ENCODE assay signal across 35 cellular contexts in the genomic region with DNA sequence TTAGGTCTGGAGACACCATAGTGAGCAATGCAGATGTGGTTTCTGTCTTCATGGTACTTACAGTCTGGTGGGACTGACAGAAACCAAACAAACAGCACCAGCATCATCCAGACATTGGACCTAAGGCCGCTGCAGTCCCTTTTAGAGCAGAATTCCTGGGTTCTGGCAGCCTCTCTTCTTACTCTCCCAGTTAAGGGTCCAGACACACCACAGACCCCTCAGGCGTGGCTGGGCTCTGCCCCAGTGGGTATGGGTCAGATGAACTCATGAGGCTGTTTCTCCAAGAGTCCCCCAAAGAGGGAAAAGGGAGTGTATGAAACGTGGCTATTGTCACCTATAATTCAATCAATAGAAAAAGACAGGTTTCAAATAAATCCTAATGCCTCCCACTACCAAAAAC. TPM values are rescaled to one million over a fixed set of nuclear protein-coding genes. Genes with fewer than 3 reads are reported as not detected.
"Had no signal": no experiment of that assay in that cellular context is flagged by ENCODE, and none has a peak within 500 bp of the region (broad histone marks: within the 10 kb centered on the region; RNA-seq: fewer than 3 reads in every experiment).

No MANE protein-coding gene starts in this region.

- H3K4me3 Mint-ChIP-seq: activated B cell treated with CpG ODN at 0.5 μM for 24 hours; activated CD4-positive, alpha-beta memory T cell treated with anti-CD3 and anti-CD28 coated beads for 36 hours; activated CD8-positive, alpha-beta T cell treated with anti-CD3 and anti-CD28 coated beads for 36 hours; activated naive CD4-positive, alpha-beta T cell treated with anti-CD3 and anti-CD28 coated beads, Interleukin-2, amount 10 ng/mL, durations not matched to agents 7 days and 5 days; activated naive CD4-positive, alpha-beta T cell treated with anti-CD3 and anti-CD28 coated beads, Interleukin-2, amount 50 U/mL, for 24 hours; activated naive CD8-positive, alpha-beta T cell; activated naive CD8-positive, alpha-beta T cell treated with anti-CD3 and anti-CD28 coated beads, Interleukin-2, amount 10 ng/mL, durations not matched to agents 7 days and 5 days; activated naive CD8-positive, alpha-beta T cell treated with anti-CD3 and anti-CD28 coated beads, Interleukin-2, amount 50 U/mL, for 24 hours; activated T-cell treated with anti-CD3 and anti-CD28 coated beads, Interleukin-2, amount 50 U/mL, for 4 hours; activated T-cell treated with anti-CD3 and anti-CD28 coated beads, Interleukin-2, amount 50 U/mL, for 72 hours; activated T-helper 1 cell treated with anti-CD3 and anti-CD28 coated beads, Interleukin-12 subunit alpha, Interleukin-12 subunit beta, Interleukin-2, Interleukin-4 antibody, amounts not matched to agents 30 ng/mL and 10 ng/mL and 1 ng/mL, durations not matched to agents 14 hours and 24 hours and 36 hours; brain; central memory CD8-positive, alpha-beta T cell; T-helper 1 cell treated with Interleukin-12 subunit alpha and Interleukin-12 subunit beta and Interleukin-4 antibody, amounts not matched to agents 30 μg/mL and 1 μg/mL, for 36 hours; T-helper 2 cell treated with Interferon-gamma antibody and Interleukin-4, amounts not matched to agents 5 μg/mL and 100 μg/mL, for 36 hours had no signal

- H3K4me1 ChIP-seq: ascending aorta had no signal

- H3K4me1 Mint-ChIP-seq: activated naive CD8-positive, alpha-beta T cell treated with anti-CD3 and anti-CD28 coated beads, Interleukin-2, amount 10 ng/mL, durations not matched to agents 7 days and 5 days; central memory CD8-positive, alpha-beta T cell had no signal

- H3K27me3 ChIP-seq: ascending aorta, cardiac muscle cell had no signal

- H3K9me3 ChIP-seq: ascending aorta had no signal

- H3K4me3 ChIP-seq: ascending aorta, cardiac muscle cell had no signal

- H3K27ac ChIP-seq: ascending aorta, cardiac muscle cell, VCaP had no signal

- H3K9me3 Mint-ChIP-seq: activated CD8-positive, alpha-beta T cell treated with anti-CD3 and anti-CD28 coated beads for 36 hours; activated naive CD4-positive, alpha-beta T cell treated with anti-CD3 and anti-CD28 coated beads, Interleukin-2, amount 10 ng/mL, durations not matched to agents 7 days and 5 days; activated naive CD4-positive, alpha-beta T cell treated with anti-CD3 and anti-CD28 coated beads, Interleukin-2, amount 50 U/mL, for 24 hours; activated T-helper 1 cell treated with anti-CD3 and anti-CD28 coated beads, Interleukin-12 subunit alpha, Interleukin-12 subunit beta, Interleukin-2, Interleukin-4 antibody, amounts not matched to agents 30 ng/mL and 10 ng/mL and 1 ng/mL, durations not matched to agents 14 hours and 24 hours and 36 hours; activated T-helper 2 cell treated with anti-CD3 and anti-CD28 coated beads, Interferon-gamma antibody, Interleukin-2, Interleukin-4, amounts not matched to agents 10 μg/mL and 5 μg/mL and 100 μg/mL, durations not matched to agents 14 hours and 24 hours and 36 hours; central memory CD8-positive, alpha-beta T cell; T-helper 1 cell treated with Interleukin-12 subunit alpha and Interleukin-12 subunit beta and Interleukin-4 antibody, amounts not matched to agents 30 μg/mL and 1 μg/mL, for 36 hours; T-helper 2 cell treated with Interferon-gamma antibody and Interleukin-4, amounts not matched to agents 5 μg/mL and 100 μg/mL, for 36 hours had no signal

- ATAC-seq: activated CD8-positive, alpha-beta T cell treated with anti-CD3 and anti-CD28 coated beads for 36 hours; activated naive CD8-positive, alpha-beta T cell treated with anti-CD3 and anti-CD28 coated beads, Interleukin-2, amount 50 U/mL, for 24 hours; activated T-cell treated with anti-CD3 and anti-CD28 coated beads, Interleukin-2, amount 50 U/mL, for 4 hours; activated T-cell treated with anti-CD3 and anti-CD28 coated beads, Interleukin-2, amount 50 U/mL, for 72 hours had no signal

- H3K36me3 ChIP-seq: ascending aorta, cardiac muscle cell had no signal

- H3K27ac Mint-ChIP-seq: activated B cell treated with CpG ODN at 0.5 μM for 24 hours; activated CD4-positive, alpha-beta memory T cell treated with anti-CD3 and anti-CD28 coated beads for 36 hours; activated CD8-positive, alpha-beta T cell treated with anti-CD3 and anti-CD28 coated beads for 36 hours; activated naive CD4-positive, alpha-beta T cell treated with anti-CD3 and anti-CD28 coated beads, Interleukin-2, amount 10 ng/mL, durations not matched to agents 7 days and 5 days; activated naive CD4-positive, alpha-beta T cell treated with anti-CD3 and anti-CD28 coated beads, Interleukin-2, amount 50 U/mL, for 24 hours; activated naive CD8-positive, alpha-beta T cell; activated naive CD8-positive, alpha-beta T cell treated with anti-CD3 and anti-CD28 coated beads, Interleukin-2, amount 10 ng/mL, durations not matched to agents 7 days and 5 days; activated naive CD8-positive, alpha-beta T cell treated with anti-CD3 and anti-CD28 coated beads, Interleukin-2, amount 50 U/mL, for 24 hours; activated T-cell treated with anti-CD3 and anti-CD28 coated beads, Interleukin-2, amount 50 U/mL, for 72 hours; activated T-helper 1 cell treated with anti-CD3 and anti-CD28 coated beads, Interleukin-12 subunit alpha, Interleukin-12 subunit beta, Interleukin-2, Interleukin-4 antibody, amounts not matched to agents 30 ng/mL and 10 ng/mL and 1 ng/mL, durations not matched to agents 14 hours and 24 hours and 36 hours; activated T-helper 2 cell treated with anti-CD3 and anti-CD28 coated beads, Interferon-gamma antibody, Interleukin-2, Interleukin-4, amounts not matched to agents 10 μg/mL and 5 μg/mL and 100 μg/mL, durations not matched to agents 14 hours and 24 hours and 36 hours; brain; T-helper 1 cell treated with Interleukin-12 subunit alpha and Interleukin-12 subunit beta and Interleukin-4 antibody, amounts not matched to agents 30 μg/mL and 1 μg/mL, for 36 hours; T-helper 2 cell treated with Interferon-gamma antibody and Interleukin-4, amounts not matched to agents 5 μg/mL and 100 μg/mL, for 36 hours had no signal

- H3K36me3 Mint-ChIP-seq: activated CD4-positive, alpha-beta memory T cell treated with anti-CD3 and anti-CD28 coated beads for 36 hours; activated naive CD4-positive, alpha-beta T cell treated with anti-CD3 and anti-CD28 coated beads, Interleukin-2, amount 10 ng/mL, durations not matched to agents 7 days and 5 days; activated naive CD8-positive, alpha-beta T cell treated with anti-CD3 and anti-CD28 coated beads, Interleukin-2, amount 10 ng/mL, durations not matched to agents 7 days and 5 days; brain had no signal

- DNase-seq: activated B cell treated with CpG ODN at 0.5 μM for 24 hours; activated CD4-positive, alpha-beta memory T cell treated with anti-CD3 and anti-CD28 coated beads for 36 hours; activated CD4-positive, alpha-beta T cell treated with anti-CD3 and anti-CD28 coated beads for 48 hours; activated CD4-positive, alpha-beta T cell treated with anti-CD3 and anti-CD28 coated beads, Interleukin-2, amount 50 U/mL, for 1 hour; activated CD4-positive, alpha-beta T cell treated with anti-CD3 and anti-CD28 coated beads, Interleukin-2, amount 50 U/mL, for 4 hours; activated CD4-positive, CD25-positive, alpha-beta regulatory T cell treated with anti-CD3 and anti-CD28 coated beads, Interleukin-2, amount 50 U/mL, for 72 hours; activated CD8-positive, alpha-beta memory T cell treated with anti-CD3 and anti-CD28 coated beads, Interleukin-2, amount 50 U/mL, for 4 hours; activated CD8-positive, alpha-beta T cell treated with anti-CD3 and anti-CD28 coated beads for 36 hours; activated effector memory CD4-positive, alpha-beta T cell treated with Interleukin-2 at 50 U/mL for 16 hours; activated gamma-delta T cell; activated naive CD4-positive, alpha-beta T cell treated with anti-CD3 and anti-CD28 coated beads, Interleukin-2, amount 10 ng/mL, durations not matched to agents 7 days and 5 days; activated naive CD4-positive, alpha-beta T cell treated with Interleukin-2 at 50 U/mL for 16 hours; activated naive CD8-positive, alpha-beta T cell treated with anti-CD3 and anti-CD28 coated beads, Interleukin-2, amount 10 ng/mL, durations not matched to agents 7 days and 5 days; activated naive CD8-positive, alpha-beta T cell treated with anti-CD3 and anti-CD28 coated beads, Interleukin-2, amount 50 U/mL, for 24 hours; activated T-cell treated with anti-CD3 and anti-CD28 coated beads for 4 hours; activated T-cell treated with anti-CD3 and anti-CD28 coated beads, Interleukin-2, amount 50 U/mL, for 1 hour; activated T-cell treated with anti-CD3 and anti-CD28 coated beads, Interleukin-2, amount 50 U/mL, for 4 hours; activated T-cell treated with anti-CD3 and anti-CD28 coated beads, Interleukin-2, amount 50 U/mL, for 72 hours; SW 1271; T-helper 1 cell; T-helper 2 cell; T-helper 9 cell had no signal

RNA-seq across cellular contexts. Expression of a gene that starts 31.3 kb away (rescaled TPM):
- total RNA-seq: activated B cell treated with CpG ODN at 0.5 μM for 24 hours; activated CD4-positive, alpha-beta memory T cell treated with anti-CD3 and anti-CD28 coated beads for 36 hours; activated CD8-positive, alpha-beta memory T cell treated with anti-CD3 and anti-CD28 coated beads for 36 hours; activated CD8-positive, alpha-beta T cell treated with anti-CD3 and anti-CD28 coated beads for 36 hours; activated naive CD8-positive, alpha-beta T cell treated with anti-CD3 and anti-CD28 coated beads, Interleukin-2, amount 10 ng/mL, durations not matched to agents 7 days and 5 days; activated T-cell treated with anti-CD3 and anti-CD28 coated beads, Interleukin-2, amount 50 U/mL, for 4 hours; activated T-cell treated with anti-CD3 and anti-CD28 coated beads, Interleukin-2, amount 50 U/mL, for 72 hours; activated T-helper 1 cell treated with anti-CD3 and anti-CD28 coated beads, Interleukin-12 subunit alpha, Interleukin-12 subunit beta, Interleukin-2, Interleukin-4 antibody, amounts not matched to agents 30 ng/mL and 10 ng/mL and 1 ng/mL, durations not matched to agents 14 hours and 24 hours and 36 hours; activated T-helper 2 cell treated with anti-CD3 and anti-CD28 coated beads, Interferon-gamma antibody, Interleukin-2, Interleukin-4, amounts not matched to agents 10 μg/mL and 5 μg/mL and 100 μg/mL, durations not matched to agents 14 hours and 24 hours and 36 hours; ascending aorta; bronchial epithelial cell; cardiac muscle cell had no signal
